8 cellular contexts compared by ENCODE assay signal in genomic region chr2:88190808-88191721, GRCh38. TPM values are rescaled to one million over a fixed set of nuclear protein-coding genes. Genes with fewer than 3 reads are reported as not detected.
DNase-seq lines count a peak whose midpoint lies in the region; ATAC-seq, FAIRE-seq and TF ChIP-seq lines count a peak whose summit lies in the region.

No MANE protein-coding gene starts in this region.

- H3K27ac ChIP-seq in HepG2 (ENCODE audit: extremely low read length, insufficient read depth, low read length) = no peak overlapping the region

- DNase-seq in AG08396 (ENCODE audit: low spot score) = peak; percentile 56
- DNase-seq in GM10248 (ENCODE audit: extremely low spot score) = peak; percentile 70
- peak; percentile 29 for DNase-seq in NCI-H460 (ENCODE audit: extremely low read depth, low read depth)
- peak; percentile 35 to 68 for DNase-seq in T47D (ENCODE audit: low read depth in 1 of 2, low spot score in 1 of 2)
- DNase-seq in HepG2 (ENCODE audit: low spot score) = peak; percentile 66
- no peak for DNase-seq in ureter (ENCODE audit: low spot score)
- DNase-seq in activated CD4-positive, CD25-positive, alpha-beta regulatory T cell (lab: John Stamatoyannopoulos, UW) = no peak

- 32% methylated on average over 10 of the region's 11 CpGs for WGBS in HepG2 (ENCODE audit: low lambda C conversion rate)

- peaks cover 27% of the 10 kb centered on the region for H3K4me1 ChIP-seq in HepG2 (ENCODE audit: insufficient read depth, low read length)

- TF ChIP-seq POLR2A in HepG2 (IDR thresholded peaks at IDR 0.05; ENCODE audit: insufficient read depth in 1 of 2, low read depth in 2 of 2, low read length in 2 of 2) = no peak

- in situ Hi-C loops in T47D (cut with HindIII; ENCODE audit: low pct_unique_long_range_greater_than_20kb, low sequenced_read_pairs) (no loop called here), HepG2 (cut with HindIII; ENCODE audit: extremely low pct_ligation_motif_present, low pct_unique_long_range_greater_than_20kb) (no loop called here)

- peak; percentile 81 for FAIRE-seq in HepG2 (lab: Jason Lieb, UNC)

- H3K36me3 ChIP-seq in HepG2 (replicated peaks in 1 of 2; ENCODE audit: control insufficient read depth in 1 of 2, insufficient read depth in 2 of 2, low read length in 2 of 2) = no peaks in the 10 kb centered on the region

- no peak overlapping the region for H3K9ac ChIP-seq in HepG2 (ENCODE audit: insufficient read depth, low read depth, low read length)

- no peaks in the 10 kb centered on the region for H3K9me3 ChIP-seq in HepG2 (ENCODE audit: low read length)

- H3K79me2 ChIP-seq in HepG2 (ENCODE audit: insufficient read depth, low read length) = no peaks in the 10 kb centered on the region

- no peak overlapping the region for H2AFZ ChIP-seq in HepG2 (ENCODE audit: low read length)

- CTCF ChIA-PET in GM10248 (lab: Yijun Ruan, JAX) (interaction anchor here (0.8 to 4.4 kb wide), 23 partner anchors 9 to 495 kb away, joined by 3 to 30 read pairs (median 4); partner anchors contain the start of gene THNSL2), HepG2 (lab: Yijun Ruan, JAX; ENCODE audit: low intra/inter-chr PET ratio, low total read pairs) (interaction anchor here (0.9 to 7.0 kb wide), 5 partner anchors 17 to 263 kb away, joined by 3 to 111 read pairs (median 24); no protein-coding TSS in a partner anchor)

- H3K4me2 ChIP-seq in HepG2 (ENCODE audit: low read depth, low read length) = no peak overlapping the region

- TF ChIP-seq EP300 in HepG2 (IDR thresholded peaks at IDR 0.05; ENCODE audit: low read depth in 2 of 2, low read length in 2 of 2) (no peak), HepG2 (CRISPR knock-in tag; IDR thresholded peaks at IDR 0.05; ENCODE audit: borderline replicate concordance) (no peak)

- POLR2A ChIA-PET in GM10248 (lab: Yijun Ruan, JAX) = no interaction called here
- POLR2A ChIA-PET in HepG2 (lab: Yijun Ruan, JAX) = interaction anchor here (1.0 to 3.3 kb wide), 6 partner anchors 9 to 175 kb away, joined by 3 to 20 read pairs (median 5); partner anchors contain the start of gene RNU2-63P

- no peaks in the 10 kb centered on the region for H4K20me1 ChIP-seq in HepG2 (ENCODE audit: insufficient read depth, low read length)

- intact Hi-C loops in HepG2 (cut with micrococcal nuclease; ENCODE audit: unreplicated experiment) = loop anchor here (1.0 to 2.0 kb wide), 5 partner anchors 21 to 364 kb away; no protein-coding TSS in a partner anchor

- TF ChIP-seq RAD21 in HepG2 (CRISPR knock-in tag; IDR thresholded peaks at IDR 0.05) = peak; percentile 82

- no TSS peak for BruUV-seq in HepG2 (replicated peaks; lab: Mats Ljungman, UMichigan)

- H3K4me3 ChIP-seq in HepG2 (replicated peaks in 1 of 3; ENCODE audit: insufficient read depth in 1 of 3, low read depth in 2 of 3, low read length in 3 of 3) = no peak overlapping the region

- 0 out of 5 replicates have a peak, but pooled peaks cover 0 to under 1% of the 10 kb centered on the region in 2 experiments for H3K27me3 ChIP-seq in HepG2 (ENCODE audit: control insufficient read depth in 1 of 2, insufficient read depth in 2 of 2, low read length in 2 of 2)

- TF ChIP-seq CTCF in GM10248 (IDR thresholded peaks at IDR 0.05; ENCODE audit: control extremely low read depth, extremely low read depth, low read depth, missing control alignments) (peak; percentile 67), HepG2 (CRISPR knock-in tag; IDR thresholded peaks at IDR 0.05) (peak; percentile 92)

- ATAC-seq in HepG2 (peak; percentile 66), GM19397 (IDR thresholded peaks at IDR 0.05; ENCODE audit: unreplicated experiment) (no peak)

TF ChIP-seq in HepG2, 621 proteins besides CTCF, POLR2A, EP300 and RAD21 (continues in another document):
- peak; percentile 72; the same call in 1 of the 2 replicates for TF ChIP-seq ZZZ3 (CRISPR knock-in tag; IDR thresholded peaks at IDR 0.05; ENCODE audit: borderline replicate concordance)
- no peak for TF ChIP-seq KLF13 (CRISPR knock-in tag; IDR thresholded peaks at IDR 0.05)
- TF ChIP-seq ZNF331 (CRISPR knock-in tag; IDR thresholded peaks at IDR 0.05) = 0 out of 2 replicates have a peak, but pooled peaks have one; percentile 26
- peak; percentile 77; the same call in 1 of the 2 replicates for TF ChIP-seq MEIS1 (CRISPR knock-in tag; IDR thresholded peaks at IDR 0.05; ENCODE audit: borderline replicate concordance)
- 0 out of 2 replicates have a peak, but pooled peaks have one; percentile 13 for TF ChIP-seq ZNF687 (CRISPR knock-in tag; IDR thresholded peaks at IDR 0.05)
- TF ChIP-seq MAZ (IDR thresholded peaks at IDR 0.05; ENCODE audit: borderline replicate concordance, low read depth, low read length) = 0 out of 2 replicates have a peak, but pooled peaks have one; percentile 43
- TF ChIP-seq MAZ (CRISPR knock-in tag; IDR thresholded peaks at IDR 0.05; ENCODE audit: low read depth) = no peak
- TF ChIP-seq MXI1 (IDR thresholded peaks at IDR 0.05; ENCODE audit: borderline replicate concordance, low read depth, low read length) = no peak
- 0 out of 2 replicates have a peak, but pooled peaks have one; percentile 6 for TF ChIP-seq ETV5 (CRISPR knock-in tag; IDR thresholded peaks at IDR 0.05; ENCODE audit: borderline replicate concordance)

RNA-seq across cellular contexts. Expression of gene THNSL2, which starts 20.9 kb away (rescaled TPM):
- total RNA-seq in NCI-H460 (2014; rRNA removed; shearing (Covaris generic)) = 1.7 and 2.1 TPM in 2 replicates
- 0.54 and 1.3 TPM in 2 replicates for polyA plus RNA-seq in NCI-H460 (2014; cell fraction: nucleus; rRNA removed)
- not detected in 2 replicates for total RNA-seq in HepG2 (2016; rRNA removed; fragmentation: Illumina TruSeq; extraction: Trizol)
- not detected in 2 replicates for total RNA-seq in HepG2 (2016; cell fraction: cytosol; rRNA removed; fragmentation: Illumina TruSeq; extraction: Trizol; ENCODE audit: low read depth)
- not detected in 2 replicates for total RNA-seq in HepG2 (2016; cell fraction: insoluble cytoplasmic fraction; rRNA removed; fragmentation: Illumina TruSeq; extraction: Trizol)
- not detected in 2 replicates for total RNA-seq in HepG2 (2016; cell fraction: membrane; rRNA removed; fragmentation: Illumina TruSeq; extraction: Trizol)
- not detected in 2 replicates for total RNA-seq in HepG2 (2016; cell fraction: nucleus; rRNA removed; fragmentation: Illumina TruSeq; extraction: Trizol)
- polyA plus RNA-seq in HepG2 (2011; rRNA removed) = not detected in 2 replicates
- not detected in 2 replicates for polyA plus RNA-seq in HepG2 (2011; cell fraction: cytosol; rRNA removed)
- not detected in 2 replicates for polyA plus RNA-seq in HepG2 (2011; cell fraction: nucleus; rRNA removed)
- not detected in 2 replicates for polyA plus RNA-seq in HepG2 (2012)
- not detected in 2 replicates for polyA plus RNA-seq in HepG2 (2016; cell fraction: cytosol; fragmentation: Illumina TruSeq; extraction: Trizol; ENCODE audit: low read depth)
- polyA plus RNA-seq in HepG2 (2016; cell fraction: insoluble cytoplasmic fraction; fragmentation: Illumina TruSeq; extraction: Trizol; ENCODE audit: low read depth) = not detected in 2 replicates
- not detected in 2 replicates for polyA plus RNA-seq in HepG2 (2016; cell fraction: membrane; fragmentation: Illumina TruSeq; extraction: Trizol; ENCODE audit: low read depth)
- polyA plus RNA-seq in HepG2 (2016; cell fraction: nucleus; fragmentation: Illumina TruSeq; extraction: Trizol; ENCODE audit: insufficient read depth, low read depth) = not detected in 2 replicates
- polyA minus RNA-seq in HepG2 (2011; rRNA and poly(A)+ RNA removed; ENCODE audit: low replicate concordance) = not detected in 2 replicates
- not detected in 2 replicates for polyA minus RNA-seq in HepG2 (2011; cell fraction: cytosol; rRNA and poly(A)+ RNA removed)
- not detected in 2 replicates for polyA minus RNA-seq in HepG2 (2011; cell fraction: nucleus; rRNA and poly(A)+ RNA removed)
- total RNA-seq in ureter = 30.1 TPM

Comparison
In these comparisons a context has a peak if more than half of its experiments do, and no peak if none do; other contexts are left out.
1. DNase-seq: peak in AG08396 (single experiment), GM10248 (single experiment), NCI-H460 (single experiment), T47D (2 of 2) and HepG2 (single experiment); none in ureter (single experiment) and activated CD4-positive, CD25-positive, alpha-beta regulatory T cell (0 of 4).
2. RNA of gene THNSL2, which starts 20.9 kb away (total RNA-seq): 30.1 TPM in ureter (single experiment); 1.7 to 2.1 TPM in NCI-H460 and not detected in HepG2; every median in the first group is over 10 times any median in the second.